ENCODE assay signal across 4 cellular contexts in genomic region chr7:27045972-27046371, GRCh38. TPM values are rescaled to one million over a fixed set of nuclear protein-coding genes. Genes with fewer than 3 reads are reported as not detected.
"Had no signal": no experiment of that assay in that cellular context is flagged by ENCODE, and none has a peak within 500 bp of the region (broad histone marks: within the 10 kb centered on the region; RNA-seq: fewer than 3 reads in every experiment).

No MANE protein-coding gene starts in this region.

RNA-seq across cellular contexts. Expression of gene HOXA1, which starts 49.8 kb away (rescaled TPM):
- total RNA-seq: endodermal cell, frontal cortex, left ventricle myocardium superior had no signal

RNA-seq across cellular contexts. Expression of gene HOXA2, which starts 56.5 kb away (rescaled TPM):
- total RNA-seq: endodermal cell; frontal cortex; naive thymus-derived CD8-positive, alpha-beta T cell had no signal
- polyA plus RNA-seq: naive thymus-derived CD8-positive, alpha-beta T cell had no signal
